In the genomic region with DNA sequence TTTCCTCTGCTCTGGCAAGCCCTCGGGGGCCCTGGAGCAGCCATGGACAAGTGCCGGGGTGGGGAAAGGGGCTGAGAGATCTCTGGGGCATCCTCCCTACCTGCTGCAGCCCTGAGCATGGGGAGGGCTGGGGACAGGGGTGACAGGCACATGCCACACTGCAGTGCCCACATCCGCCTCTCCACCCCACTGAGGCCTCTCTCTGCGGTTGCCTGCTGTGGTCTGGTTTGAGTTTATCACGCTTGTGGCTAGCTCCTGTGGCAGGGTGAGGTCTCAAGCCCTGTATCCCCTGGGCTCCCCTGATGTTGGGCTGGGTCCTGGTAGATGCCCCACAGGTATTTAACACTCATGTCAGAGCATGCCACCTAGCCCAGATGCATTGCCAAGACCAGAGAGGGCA, we compare ENCODE assay signal across 10 cellular contexts. TPM values are rescaled to one million over a fixed set of nuclear protein-coding genes. Genes with fewer than 3 reads are reported as not detected.
DNase-seq lines count a peak whose midpoint lies in the region; ATAC-seq and TF ChIP-seq lines count a peak whose summit lies in the region.
"Had no signal": no experiment of that assay in that cellular context is flagged by ENCODE, and none has a peak within 500 bp of the region (broad histone marks: within the 10 kb centered on the region; RNA-seq: fewer than 3 reads in every experiment).

No MANE protein-coding gene starts in this region.

- no peaks in the 10 kb centered on the region for H3K9me3 ChIP-seq in A673 (ENCODE audit: low read depth, low read length, poor library complexity, severe bottlenecking)

- peaks cover 38% of the 10 kb centered on the region for H3K4me1 Mint-ChIP-seq in T-helper 2 cell treated with Interferon-gamma antibody and Interleukin-4, amounts not matched to agents 5 μg/mL and 100 μg/mL, for 36 hours (ENCODE audit: low read depth)

- peak; percentile 73 for DNase-seq in T-helper 2 cell treated with Interferon-gamma antibody and Interleukin-4, amounts not matched to agents 5 μg/mL and 100 μg/mL, for 36 hours (ENCODE audit: low spot score)
- peak; percentile 73 for DNase-seq in activated naive CD4-positive, alpha-beta T cell treated with Interleukin-2 at 50 U/mL for 16 hours
- DNase-seq in stimulated activated CD8-positive, alpha-beta memory T cell treated with anti-CD3 and anti-CD28 coated beads, Interleukin-12 subunit alpha, Interleukin-12 subunit beta, amount 100 ng/mL, for 1 hour (ENCODE audit: low read depth): peak; percentile 43
- DNase-seq in NCI-H748 treated with DMSO at 0.1 percent for 48 hours (lab: John Stamatoyannopoulos, UW) (no peak), A673 (ENCODE audit: low spot score) (no peak)

- H3K4me3 ChIP-seq in A673 (ENCODE audit: low read depth, low read length, poor library complexity, severe bottlenecking): no peak overlapping the region

- H3K4me1 ChIP-seq in A673 (ENCODE audit: insufficient read depth, low read length, poor library complexity, severe bottlenecking): peaks cover 5% of the 10 kb centered on the region

- no peaks in the 10 kb centered on the region for H3K36me3 ChIP-seq in A673 (ENCODE audit: insufficient read depth, low read length, poor library complexity, severe bottlenecking)

- H3K27ac ChIP-seq in A673 (ENCODE audit: low read depth, low read length, poor library complexity, severe bottlenecking): no peak overlapping the region

- H3K27me3 Mint-ChIP-seq in T-helper 2 cell treated with Interferon-gamma antibody and Interleukin-4, amounts not matched to agents 5 μg/mL and 100 μg/mL, for 36 hours (ENCODE audit: low read depth): peaks cover 31% of the 10 kb centered on the region

- H3K27ac Mint-ChIP-seq in T-helper 2 cell treated with Interferon-gamma antibody and Interleukin-4, amounts not matched to agents 5 μg/mL and 100 μg/mL, for 36 hours: no peak overlapping the region

- H3K4me3 Mint-ChIP-seq in T-helper 2 cell treated with Interferon-gamma antibody and Interleukin-4, amounts not matched to agents 5 μg/mL and 100 μg/mL, for 36 hours: peak overlapping the region; percentile 29

- no peaks in the 10 kb centered on the region for H3K36me3 Mint-ChIP-seq in T-helper 2 cell treated with Interferon-gamma antibody and Interleukin-4, amounts not matched to agents 5 μg/mL and 100 μg/mL, for 36 hours (ENCODE audit: low read depth)

- POLR2A ChIA-PET in A673 (lab: Charles Lee; ENCODE audit: low non-redundant PET): no interaction called here

- H3K27me3 ChIP-seq in A673 (replicated peaks; ENCODE audit: insufficient read depth, low read depth, low read length, poor library complexity): no peaks in the 10 kb centered on the region

- intact Hi-C loops in A673 (cut with micrococcal nuclease; ENCODE audit: unreplicated experiment): no loop called here

- CTCF ChIA-PET in A673 (lab: Charles Lee): no interaction called here

- peak; percentile 70 for ATAC-seq in GM18907 (IDR thresholded peaks at IDR 0.05; ENCODE audit: unreplicated experiment)
- ATAC-seq in HG02623 (IDR thresholded peaks at IDR 0.05; ENCODE audit: unreplicated experiment): no peak
- ATAC-seq in HG03139 (IDR thresholded peaks at IDR 0.05; ENCODE audit: unreplicated experiment): no peak

- no TSS peak for BruUV-seq in A673 (replicated peaks; lab: Mats Ljungman, UMichigan)

- no peak for TF ChIP-seq CTCF in A673 (conservative IDR thresholded peaks at IDR 0.05; ENCODE audit: low read depth, low read length)

- no peaks in the 10 kb centered on the region for H3K9me3 Mint-ChIP-seq in T-helper 2 cell treated with Interferon-gamma antibody and Interleukin-4, amounts not matched to agents 5 μg/mL and 100 μg/mL, for 36 hours

RNA-seq across cellular contexts. Expression of gene MLN, which starts 52.9 kb away (rescaled TPM):
- not detected in 2 replicates for total RNA-seq in A673 (2021)
- total RNA-seq: glomerular endothelial cell; T-helper 2 cell treated with Interferon-gamma antibody and Interleukin-4, amounts not matched to agents 100 ng/mL and 5 ng/mL, for 36 hours had no signal

Comparison
In these comparisons a context has a peak if more than half of its experiments do, and no peak if none do; other contexts are left out.
1. DNase-seq: peak in T-helper 2 cell treated with Interferon-gamma antibody and Interleukin-4, amounts not matched to agents 5 μg/mL and 100 μg/mL, for 36 hours (single experiment), activated naive CD4-positive, alpha-beta T cell treated with Interleukin-2 at 50 U/mL for 16 hours (single experiment) and stimulated activated CD8-positive, alpha-beta memory T cell treated with anti-CD3 and anti-CD28 coated beads, Interleukin-12 subunit alpha, Interleukin-12 subunit beta, amount 100 ng/mL, for 1 hour (single experiment); none in NCI-H748 treated with DMSO at 0.1 percent for 48 hours (single experiment) and A673 (single experiment).